In the genomic region with DNA sequence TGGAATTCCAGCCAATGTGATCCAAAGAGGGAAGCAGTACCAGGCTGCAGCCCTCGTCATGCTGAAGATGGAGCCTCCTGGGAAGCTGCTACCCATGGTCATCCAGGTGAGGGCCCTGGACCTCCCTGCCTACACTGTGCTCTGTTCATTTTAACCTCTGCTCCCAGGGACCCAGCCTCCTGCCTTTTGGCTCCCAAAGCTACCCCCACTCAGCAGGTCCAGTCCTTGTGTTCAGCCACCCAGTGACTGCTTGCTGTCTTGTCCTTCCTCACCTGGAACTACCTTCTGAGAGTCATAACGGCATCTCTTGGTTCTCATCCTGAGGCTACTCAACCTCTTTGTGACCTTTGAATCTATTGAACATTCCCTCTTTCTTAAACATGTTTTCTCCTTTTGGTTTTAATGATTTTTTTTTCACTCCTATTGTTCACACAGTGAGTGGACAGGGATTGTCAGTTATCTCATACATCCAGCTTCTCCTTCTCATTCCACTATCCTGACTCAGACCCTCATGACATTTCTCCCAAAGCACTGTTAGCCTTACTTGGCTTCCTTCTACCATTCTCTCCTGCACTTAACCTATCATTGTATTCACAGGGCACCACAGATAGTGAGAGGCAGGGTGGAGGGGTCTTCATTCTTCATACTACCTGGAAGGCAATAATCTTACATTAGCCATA, we compare ENCODE assay signal across 2 cellular contexts.
A peak's percentile ranks its signal among the peaks of the same experiment; 100 is the strongest.
TF ChIP-seq lines count a peak whose summit lies in the region.

No MANE protein-coding gene starts in this region.

TF ChIP-seq in IMR-90, 13 proteins besides CTCF, POLR2A, EP300 and RAD21:
- TF ChIP-seq MAZ (IDR thresholded peaks at IDR 0.05; ENCODE audit: borderline replicate concordance, low read depth, low read length): no peak
- no peak for TF ChIP-seq MXI1 (IDR thresholded peaks at IDR 0.05; ENCODE audit: borderline replicate concordance, low read depth, low read length)
- no peak for TF ChIP-seq SMC3 (IDR thresholded peaks at IDR 0.05; ENCODE audit: low read depth, low read length)
- TF ChIP-seq RFX5 (IDR thresholded peaks at IDR 0.05; ENCODE audit: low read depth, low read length): no peak
- TF ChIP-seq MAFK (IDR thresholded peaks at IDR 0.05; ENCODE audit: low read depth, low read length): no peak
- no peak for TF ChIP-seq RCOR1 (IDR thresholded peaks at IDR 0.05; ENCODE audit: insufficient replicate concordance, low read length)
- TF ChIP-seq, protein P1, sequence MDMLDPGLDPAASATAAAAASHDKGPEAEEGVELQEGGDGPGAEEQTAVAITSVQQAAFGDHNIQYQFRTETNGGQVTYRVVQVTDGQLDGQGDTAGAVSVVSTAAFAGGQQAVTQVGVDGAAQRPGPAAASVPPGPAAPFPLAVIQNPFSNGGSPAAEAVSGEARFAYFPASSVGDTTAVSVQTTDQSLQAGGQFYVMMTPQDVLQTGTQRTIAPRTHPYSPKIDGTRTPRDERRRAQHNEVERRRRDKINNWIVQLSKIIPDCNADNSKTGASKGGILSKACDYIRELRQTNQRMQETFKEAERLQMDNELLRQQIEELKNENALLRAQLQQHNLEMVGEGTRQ (IDR thresholded peaks at IDR 0.05; ENCODE audit: low read depth, low read length): no peak
- TF ChIP-seq BHLHE40 (IDR thresholded peaks at IDR 0.05; ENCODE audit: low read depth, low read length): no peak
- TF ChIP-seq NFE2L2 (IDR thresholded peaks at IDR 0.05; ENCODE audit: low read depth, low read length): no peak
- no peak for TF ChIP-seq CHD1 (IDR thresholded peaks at IDR 0.05; ENCODE audit: low read depth, low read length)
- TF ChIP-seq CEBPB (IDR thresholded peaks at IDR 0.05; ENCODE audit: low read depth, low read length): no peak
- TF ChIP-seq FOS (IDR thresholded peaks at IDR 0.05; ENCODE audit: low read depth, low read length): no peak
- TF ChIP-seq, protein P2, sequence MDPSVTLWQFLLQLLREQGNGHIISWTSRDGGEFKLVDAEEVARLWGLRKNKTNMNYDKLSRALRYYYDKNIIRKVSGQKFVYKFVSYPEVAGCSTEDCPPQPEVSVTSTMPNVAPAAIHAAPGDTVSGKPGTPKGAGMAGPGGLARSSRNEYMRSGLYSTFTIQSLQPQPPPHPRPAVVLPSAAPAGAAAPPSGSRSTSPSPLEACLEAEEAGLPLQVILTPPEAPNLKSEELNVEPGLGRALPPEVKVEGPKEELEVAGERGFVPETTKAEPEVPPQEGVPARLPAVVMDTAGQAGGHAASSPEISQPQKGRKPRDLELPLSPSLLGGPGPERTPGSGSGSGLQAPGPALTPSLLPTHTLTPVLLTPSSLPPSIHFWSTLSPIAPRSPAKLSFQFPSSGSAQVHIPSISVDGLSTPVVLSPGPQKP (IDR thresholded peaks at IDR 0.05; ENCODE audit: borderline replicate concordance, low read depth, low read length): no peak

TF ChIP-seq in endothelial cell of umbilical vein, 7 proteins besides CTCF, POLR2A, EP300 and RAD21:
- TF ChIP-seq GATA2 (IDR thresholded peaks at IDR 0.05; ENCODE audit: insufficient read depth, insufficient read length, low read depth, low read length) (peak; percentile 26), JUN (IDR thresholded peaks at IDR 0.05; ENCODE audit: borderline replicate concordance, insufficient read depth, insufficient read length, low read depth) (peak; percentile 2), FOS (IDR thresholded peaks at IDR 0.05; ENCODE audit: borderline replicate concordance, insufficient read depth, low read length) (no peak), MYC (IDR thresholded peaks at IDR 0.05; ENCODE audit: low read depth, low read length) (no peak)
